In the genomic region with DNA sequence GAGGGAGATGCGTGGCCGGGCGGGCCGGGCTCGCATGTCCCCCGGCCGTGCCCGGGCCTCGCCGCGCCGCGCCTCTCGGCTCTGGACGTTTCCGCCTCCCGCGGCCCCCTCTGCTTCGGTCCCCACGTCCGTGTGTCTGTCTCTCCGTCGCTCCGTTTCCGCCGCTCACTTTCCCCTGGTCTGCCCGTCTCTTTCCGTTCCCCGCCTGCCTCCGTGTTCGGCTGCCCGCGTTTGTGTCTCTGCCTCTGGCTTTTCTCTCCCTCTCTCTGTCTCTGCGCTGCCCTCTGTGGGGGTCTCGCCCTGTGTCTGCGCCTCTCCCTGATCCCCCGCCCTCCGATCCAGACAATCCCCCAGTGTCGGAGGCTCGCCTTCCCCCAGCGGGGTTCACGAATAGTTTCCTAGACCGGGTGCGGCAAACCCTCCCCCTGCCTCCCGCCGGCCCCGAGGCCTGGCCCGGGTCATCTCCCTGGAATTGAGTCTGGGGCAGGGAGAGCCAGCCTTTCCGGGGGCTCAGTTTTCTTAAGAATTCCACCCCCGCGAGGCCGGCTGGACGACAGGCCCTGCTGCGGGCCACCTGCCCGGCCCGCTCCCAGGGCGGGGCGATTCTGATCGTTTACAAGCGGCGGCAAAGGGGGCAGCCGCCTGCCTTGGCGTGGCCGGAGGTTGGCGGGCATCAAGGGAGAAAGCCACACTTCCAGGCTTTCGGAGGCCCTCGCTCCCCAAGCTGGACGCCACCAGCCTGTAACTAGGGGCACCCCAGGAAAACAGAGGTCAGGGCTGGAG, we compare ENCODE assay signal across 8 cellular contexts. TPM values are rescaled to one million over a fixed set of nuclear protein-coding genes. Genes with fewer than 3 reads are reported as not detected.
DNase-seq lines count a peak whose midpoint lies in the region; ATAC-seq and TF ChIP-seq lines count a peak whose summit lies in the region.

No MANE protein-coding gene starts in this region.

- H3K9me3 Mint-ChIP-seq in CD4-positive, CD25-positive, alpha-beta regulatory T cell = no peaks in the 10 kb centered on the region
- H3K9me3 Mint-ChIP-seq in activated CD8-positive, alpha-beta T cell treated with anti-CD3 and anti-CD28 coated beads, Interleukin-2, amount 10 ng/mL, durations not matched to agents 7 days and 5 days (ENCODE audit: insufficient read depth) = no peaks in the 10 kb centered on the region
- H3K9me3 Mint-ChIP-seq in naive thymus-derived CD4-positive, alpha-beta T cell = peaks cover 0 to 4% (median 0%) of the 10 kb centered on the region in 11 donors

- H3K4me3 Mint-ChIP-seq in CD4-positive, CD25-positive, alpha-beta regulatory T cell = peak overlapping the region; percentile 58 to 93 (median 84)
- H3K4me3 Mint-ChIP-seq in activated CD8-positive, alpha-beta T cell treated with anti-CD3 and anti-CD28 coated beads, Interleukin-2, amount 10 ng/mL, durations not matched to agents 7 days and 5 days = peak overlapping the region; percentile 93
- peak overlapping the region; percentile 87 to 100 (median 97) for H3K4me3 Mint-ChIP-seq in naive thymus-derived CD4-positive, alpha-beta T cell

- no peak for TF ChIP-seq EP300 in upper lobe of left lung (IDR thresholded peaks at IDR 0.05)

- no peak overlapping the region for H3K4me3 ChIP-seq in CD4-positive, CD25-positive, alpha-beta regulatory T cell (ENCODE audit: low read depth, low read length)
- peak overlapping the region; percentile 45 for H3K4me3 ChIP-seq in naive thymus-derived CD4-positive, alpha-beta T cell (ENCODE audit: low read length)
- peak overlapping the region; percentile 40 to 76 (median 64) for H3K4me3 ChIP-seq in upper lobe of left lung

- H3K36me3 Mint-ChIP-seq in CD4-positive, CD25-positive, alpha-beta regulatory T cell = no peaks in the 10 kb centered on the region
- peaks cover 2% of the 10 kb centered on the region for H3K36me3 Mint-ChIP-seq in activated CD8-positive, alpha-beta T cell treated with anti-CD3 and anti-CD28 coated beads, Interleukin-2, amount 10 ng/mL, durations not matched to agents 7 days and 5 days (ENCODE audit: low read depth)
- H3K36me3 Mint-ChIP-seq in naive thymus-derived CD4-positive, alpha-beta T cell = peaks cover 0 to 3% (median 0%) of the 10 kb centered on the region in 5 donors

- WGBS in upper lobe of left lung, 2 donors = 2 to 16% methylated on average over 32 to 38 of the region's 68 CpGs

- H3K27ac Mint-ChIP-seq in CD4-positive, CD25-positive, alpha-beta regulatory T cell = peak overlapping the region in 2 of 3 donors; percentile 32 to 95
- peak overlapping the region; percentile 93 for H3K27ac Mint-ChIP-seq in activated CD8-positive, alpha-beta T cell treated with anti-CD3 and anti-CD28 coated beads, Interleukin-2, amount 10 ng/mL, durations not matched to agents 7 days and 5 days
- H3K27ac Mint-ChIP-seq in naive thymus-derived CD4-positive, alpha-beta T cell = peak overlapping the region; percentile 80 to 98 (median 92)

- POLR2A ChIA-PET in activated CD8-positive, alpha-beta T cell treated with anti-CD3 and anti-CD28 coated beads, Interleukin-2, amount 10 ng/mL, durations not matched to agents 7 days and 5 days (lab: Charles Lee) = interaction anchor here (0.6 to 2.6 kb wide), 4 partner anchors 38 to 136 kb away, joined by 3 to 21 read pairs (median 10); a partner anchor contains a TSS
- POLR2A ChIA-PET in naive thymus-derived CD4-positive, alpha-beta T cell (lab: Charles Lee) = interaction anchor here (0.8 to 10.2 kb wide), 3 partner anchors 14 to 157 kb away, joined by 3 to 87 read pairs (median 3); a partner anchor contains a TSS

- H3K4me1 Mint-ChIP-seq in CD4-positive, CD25-positive, alpha-beta regulatory T cell = peaks cover 0 to 25% (median 10%) of the 10 kb centered on the region in 4 donors
- peaks cover 44% of the 10 kb centered on the region for H3K4me1 Mint-ChIP-seq in activated CD8-positive, alpha-beta T cell treated with anti-CD3 and anti-CD28 coated beads, Interleukin-2, amount 10 ng/mL, durations not matched to agents 7 days and 5 days (ENCODE audit: low read depth)
- H3K4me1 Mint-ChIP-seq in naive thymus-derived CD4-positive, alpha-beta T cell = peaks cover 17 to 40% (median 33%) of the 10 kb centered on the region in 7 donors

- intact Hi-C loops in naive thymus-derived CD4-positive, alpha-beta T cell (cut with micrococcal nuclease) = loop anchor here (1.0 to 10.0 kb wide), 6 partner anchors 48 to 394 kb away; a partner anchor contains a TSS

- H3K27ac ChIP-seq in CD4-positive, CD25-positive, alpha-beta regulatory T cell (ENCODE audit: insufficient read depth, low read length, poor library complexity, severe bottlenecking) = no peak overlapping the region
- H3K27ac ChIP-seq in epithelial cell of prostate = peak overlapping the region; percentile 81
- H3K27ac ChIP-seq in naive thymus-derived CD4-positive, alpha-beta T cell (ENCODE audit: low read depth, low read length) = peak overlapping the region; percentile 46
- peak overlapping the region; percentile 82 to 90 (median 88) for H3K27ac ChIP-seq in upper lobe of left lung

- H3K9me3 ChIP-seq in CD4-positive, CD25-positive, alpha-beta regulatory T cell (ENCODE audit: control insufficient read depth in 2 of 2, low read length in 2 of 2) = no peaks in the 10 kb centered on the region
- H3K9me3 ChIP-seq in naive thymus-derived CD4-positive, alpha-beta T cell (ENCODE audit: control insufficient read depth in 2 of 3, low read length in 3 of 3) = no peaks in the 10 kb centered on the region
- H3K9me3 ChIP-seq in upper lobe of left lung = no peaks in the 10 kb centered on the region

- DNase-seq in CD4-positive, CD25-positive, alpha-beta regulatory T cell = peak in 1 of 3 donors; percentile 57
- DNase-seq in HK-2 (ENCODE audit: unreplicated experiment) (peak; percentile 53), epithelial cell of prostate (ENCODE audit: low read depth, low spot score) (no peak), upper lobe of left lung (peak in 1 of 2 donors; percentile 88), OCI-M2 (lab: John Stamatoyannopoulos, UW; ENCODE audit: unreplicated experiment) (no peak)
- peak; percentile 78 for DNase-seq in activated CD8-positive, alpha-beta T cell treated with anti-CD3 and anti-CD28 coated beads, Interleukin-2, amount 10 ng/mL, durations not matched to agents 7 days and 5 days
- peak in 7 of 9 donors; percentile 43 to 55 (median 49) for DNase-seq in naive thymus-derived CD4-positive, alpha-beta T cell

- CTCF ChIA-PET in activated CD8-positive, alpha-beta T cell treated with anti-CD3 and anti-CD28 coated beads, Interleukin-2, amount 10 ng/mL, durations not matched to agents 7 days and 5 days (lab: Charles Lee) = interaction anchor here (1.1 to 3.9 kb wide), 4 partner anchors 44 to 304 kb away, joined by 3 to 19 read pairs (median 4); no protein-coding TSS in a partner anchor
- CTCF ChIA-PET in naive thymus-derived CD4-positive, alpha-beta T cell (lab: Charles Lee) = no interaction called here

- no peak for TF ChIP-seq POLR2A in upper lobe of left lung (IDR thresholded peaks at IDR 0.05)

- TF ChIP-seq CTCF in upper lobe of left lung (IDR thresholded peaks at IDR 0.05) = no peak

- peaks cover 53% of the 10 kb centered on the region for H3K27me3 Mint-ChIP-seq in CD4-positive, CD25-positive, alpha-beta regulatory T cell
- H3K27me3 Mint-ChIP-seq in activated CD8-positive, alpha-beta T cell treated with anti-CD3 and anti-CD28 coated beads, Interleukin-2, amount 10 ng/mL, durations not matched to agents 7 days and 5 days (ENCODE audit: low read depth) = peaks cover 14% of the 10 kb centered on the region
- peaks cover 0 to 29% (median 8%) of the 10 kb centered on the region in 5 donors for H3K27me3 Mint-ChIP-seq in naive thymus-derived CD4-positive, alpha-beta T cell

- ATAC-seq in CD4-positive, CD25-positive, alpha-beta regulatory T cell (ENCODE audit: low read depth in 2 of 2) = peak; percentile 44 to 47
- peak; percentile 59 for ATAC-seq in activated CD8-positive, alpha-beta T cell treated with anti-CD3 and anti-CD28 coated beads, Interleukin-2, amount 10 ng/mL, durations not matched to agents 7 days and 5 days
- peak; percentile 23 for ATAC-seq in naive thymus-derived CD4-positive, alpha-beta T cell
- ATAC-seq in upper lobe of left lung (ENCODE audit: low FRiP score in 2 of 2) (peak in 1 of 2 donors; percentile 21), HG02798 (IDR thresholded peaks at IDR 0.05; ENCODE audit: poor library complexity, unreplicated experiment) (no peak)

- H3K36me3 ChIP-seq in CD4-positive, CD25-positive, alpha-beta regulatory T cell (ENCODE audit: control insufficient read depth, insufficient read depth, low read length) = no peaks in the 10 kb centered on the region
- H3K36me3 ChIP-seq in naive thymus-derived CD4-positive, alpha-beta T cell (ENCODE audit: control insufficient read depth in 2 of 3, insufficient read depth in 3 of 3, low read length in 3 of 3) = no peaks in the 10 kb centered on the region
- no peaks in the 10 kb centered on the region for H3K36me3 ChIP-seq in upper lobe of left lung

- peaks cover 14% of the 10 kb centered on the region for H3K27me3 ChIP-seq in CD4-positive, CD25-positive, alpha-beta regulatory T cell (ENCODE audit: control insufficient read depth, insufficient read depth, low read length)
- H3K27me3 ChIP-seq in naive thymus-derived CD4-positive, alpha-beta T cell (ENCODE audit: control insufficient read depth in 2 of 2, insufficient read depth in 2 of 2, low read length in 2 of 2) = no peaks in the 10 kb centered on the region
- H3K27me3 ChIP-seq in upper lobe of left lung = peaks cover 0 to 18% (median 6%) of the 10 kb centered on the region in 4 donors

- peaks cover 10% of the 10 kb centered on the region for H3K4me1 ChIP-seq in CD4-positive, CD25-positive, alpha-beta regulatory T cell (ENCODE audit: control insufficient read depth, insufficient read depth, low read length, poor library complexity, severe bottlenecking)
- H3K4me1 ChIP-seq in naive thymus-derived CD4-positive, alpha-beta T cell (ENCODE audit: control insufficient read depth in 2 of 2, insufficient read depth in 2 of 2, low read length in 2 of 2) = peaks cover 6 to 7% of the 10 kb centered on the region in 2 donors
- H3K4me1 ChIP-seq in upper lobe of left lung = peaks cover 13 to 34% (median 20%) of the 10 kb centered on the region in 4 donors

RNA-seq across cellular contexts. Expression of a gene that starts 0.8 kb away (rescaled TPM):
- 3.3 TPM for total RNA-seq in CD4-positive, CD25-positive, alpha-beta regulatory T cell
- 1 to 10 TPM in 3 of 4 donors, under 1 TPM in 1; 0.39 to 1.4 (median 1.2) TPM for polyA plus RNA-seq in CD4-positive, CD25-positive, alpha-beta regulatory T cell
- 10 to 100 TPM; 40.1 TPM for total RNA-seq in activated CD8-positive, alpha-beta T cell treated with anti-CD3 and anti-CD28 coated beads, Interleukin-2, amount 10 ng/mL, durations not matched to agents 7 days and 5 days
- total RNA-seq in naive thymus-derived CD4-positive, alpha-beta T cell = 10 to 100 TPM; 20.7 to 36.1 (median 22.8) TPM
- 1 to 10 TPM; 2.5 to 4.0 TPM for polyA plus RNA-seq in naive thymus-derived CD4-positive, alpha-beta T cell
- total RNA-seq in upper lobe of left lung = 100 to 1,000 TPM in 3 of 6 donors, 10 to 100 TPM in 3; 40.9 to 190 (median 105) TPM

RNA-seq across cellular contexts. Expression of a gene that starts 19.7 kb away (rescaled TPM):
- total RNA-seq in CD4-positive, CD25-positive, alpha-beta regulatory T cell = not detected
- polyA plus RNA-seq in CD4-positive, CD25-positive, alpha-beta regulatory T cell = under 1 TPM in 3 of 4 donors, not detected in 1; 0.15 to 0.31 (median 0.19) TPM
- total RNA-seq in activated CD8-positive, alpha-beta T cell treated with anti-CD3 and anti-CD28 coated beads, Interleukin-2, amount 10 ng/mL, durations not matched to agents 7 days and 5 days = not detected
- under 1 TPM in 2 of 5 experiments, not detected in 3; 0.40 to 0.54 TPM for total RNA-seq in naive thymus-derived CD4-positive, alpha-beta T cell
- polyA plus RNA-seq in naive thymus-derived CD4-positive, alpha-beta T cell = under 1 TPM; 0.13 to 0.92 TPM
- not detected for total RNA-seq in upper lobe of left lung

Comparison
In these comparisons a context has a peak if more than half of its experiments do, and no peak if none do; other contexts are left out.
1. DNase-seq: peak in HK-2 (single experiment), activated CD8-positive, alpha-beta T cell treated with anti-CD3 and anti-CD28 coated beads, Interleukin-2, amount 10 ng/mL, durations not matched to agents 7 days and 5 days (single experiment) and naive thymus-derived CD4-positive, alpha-beta T cell (7 of 9); none in epithelial cell of prostate (single experiment) and OCI-M2 (single experiment).
2. Peak in every context shown above with its lines, with median percentiles within 50 percentile points of each other: H3K27ac Mint-ChIP-seq and H3K4me3 Mint-ChIP-seq.